In the genomic region with DNA sequence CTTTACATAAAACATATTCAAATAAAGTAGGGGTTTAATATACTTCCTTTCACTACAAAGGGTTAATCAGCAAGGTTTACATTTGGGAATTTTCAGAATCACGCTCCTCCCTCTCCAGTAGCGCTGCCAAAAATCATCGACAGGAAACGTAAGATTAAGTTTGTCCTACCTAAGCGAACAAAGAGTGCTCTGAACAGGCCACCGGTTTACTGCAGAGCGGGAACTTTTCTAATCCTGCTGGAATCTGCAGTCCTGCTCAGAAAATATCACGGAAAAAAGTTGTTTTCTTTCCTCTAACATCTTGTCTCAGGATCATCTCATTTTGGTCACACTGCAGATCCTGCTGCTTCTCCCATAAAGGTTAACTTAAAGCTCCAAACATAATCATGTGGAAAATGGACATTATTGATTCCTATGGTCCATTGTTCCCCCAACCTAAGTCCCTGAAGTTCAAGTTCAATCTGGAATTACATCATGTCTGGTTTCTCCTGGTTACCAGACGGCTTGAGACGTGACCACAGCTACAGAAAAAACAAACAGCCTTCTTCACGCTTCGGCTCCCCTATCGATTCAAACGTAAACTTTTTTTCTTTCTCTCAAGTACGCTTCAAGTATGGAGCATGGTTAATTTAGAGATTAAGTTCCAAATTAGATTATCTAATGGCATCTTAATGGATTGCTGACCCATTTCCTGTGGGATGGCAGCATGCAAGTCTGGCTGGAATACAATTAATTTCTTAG, we compare ENCODE assay signal across 1 cellular context.
TF ChIP-seq lines count a peak whose summit lies in the region.

No MANE protein-coding gene starts in this region.

TF ChIP-seq in SK-N-SH, 30 proteins besides CTCF, POLR2A, EP300 and RAD21 (continued from another document):
- TF ChIP-seq SMC3 (IDR thresholded peaks at IDR 0.05; ENCODE audit: low read depth, low read length) = no peak
- no peak for TF ChIP-seq MEF2A (IDR thresholded peaks at IDR 0.05; ENCODE audit: borderline replicate concordance, low read depth)
- no peak for TF ChIP-seq GABPA (IDR thresholded peaks at IDR 0.05; ENCODE audit: low read depth)
- TF ChIP-seq JUND (IDR thresholded peaks at IDR 0.05) = peak; percentile 12; the same call in 1 of the 2 replicates
- TF ChIP-seq NFIC (IDR thresholded peaks at IDR 0.05; ENCODE audit: borderline replicate concordance) = peak; percentile 66
- no peak for TF ChIP-seq CHD2 (IDR thresholded peaks at IDR 0.05; ENCODE audit: low read length, partially characterized antibody)
- TF ChIP-seq FOSL2 (IDR thresholded peaks at IDR 0.05; ENCODE audit: borderline replicate concordance, low read depth) = 0 out of 2 replicates have a peak, but pooled peaks have one; percentile 3
- peak; percentile 45; the same call in 1 of the 2 replicates for TF ChIP-seq TAF1 (IDR thresholded peaks at IDR 0.05; ENCODE audit: borderline replicate concordance, low read depth, low read length)
- TF ChIP-seq, protein P1, sequence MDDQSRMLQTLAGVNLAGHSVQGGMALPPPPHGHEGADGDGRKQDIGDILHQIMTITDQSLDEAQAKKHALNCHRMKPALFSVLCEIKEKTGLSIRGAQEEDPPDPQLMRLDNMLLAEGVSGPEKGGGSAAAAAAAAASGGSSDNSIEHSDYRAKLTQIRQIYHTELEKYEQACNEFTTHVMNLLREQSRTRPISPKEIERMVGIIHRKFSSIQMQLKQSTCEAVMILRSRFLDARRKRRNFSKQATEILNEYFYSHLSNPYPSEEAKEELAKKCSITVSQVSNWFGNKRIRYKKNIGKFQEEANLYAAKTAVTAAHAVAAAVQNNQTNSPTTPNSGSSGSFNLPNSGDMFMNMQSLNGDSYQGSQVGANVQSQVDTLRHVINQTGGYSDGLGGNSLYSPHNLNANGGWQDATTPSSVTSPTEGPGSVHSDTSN (IDR thresholded peaks at IDR 0.05) = peak; percentile 66
- TF ChIP-seq, protein P2, sequence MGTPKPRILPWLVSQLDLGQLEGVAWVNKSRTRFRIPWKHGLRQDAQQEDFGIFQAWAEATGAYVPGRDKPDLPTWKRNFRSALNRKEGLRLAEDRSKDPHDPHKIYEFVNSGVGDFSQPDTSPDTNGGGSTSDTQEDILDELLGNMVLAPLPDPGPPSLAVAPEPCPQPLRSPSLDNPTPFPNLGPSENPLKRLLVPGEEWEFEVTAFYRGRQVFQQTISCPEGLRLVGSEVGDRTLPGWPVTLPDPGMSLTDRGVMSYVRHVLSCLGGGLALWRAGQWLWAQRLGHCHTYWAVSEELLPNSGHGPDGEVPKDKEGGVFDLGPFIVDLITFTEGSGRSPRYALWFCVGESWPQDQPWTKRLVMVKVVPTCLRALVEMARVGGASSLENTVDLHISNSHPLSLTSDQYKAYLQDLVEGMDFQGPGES (IDR thresholded peaks at IDR 0.05; ENCODE audit: low read depth, low read length) = no peak
- TF ChIP-seq, protein P3, sequence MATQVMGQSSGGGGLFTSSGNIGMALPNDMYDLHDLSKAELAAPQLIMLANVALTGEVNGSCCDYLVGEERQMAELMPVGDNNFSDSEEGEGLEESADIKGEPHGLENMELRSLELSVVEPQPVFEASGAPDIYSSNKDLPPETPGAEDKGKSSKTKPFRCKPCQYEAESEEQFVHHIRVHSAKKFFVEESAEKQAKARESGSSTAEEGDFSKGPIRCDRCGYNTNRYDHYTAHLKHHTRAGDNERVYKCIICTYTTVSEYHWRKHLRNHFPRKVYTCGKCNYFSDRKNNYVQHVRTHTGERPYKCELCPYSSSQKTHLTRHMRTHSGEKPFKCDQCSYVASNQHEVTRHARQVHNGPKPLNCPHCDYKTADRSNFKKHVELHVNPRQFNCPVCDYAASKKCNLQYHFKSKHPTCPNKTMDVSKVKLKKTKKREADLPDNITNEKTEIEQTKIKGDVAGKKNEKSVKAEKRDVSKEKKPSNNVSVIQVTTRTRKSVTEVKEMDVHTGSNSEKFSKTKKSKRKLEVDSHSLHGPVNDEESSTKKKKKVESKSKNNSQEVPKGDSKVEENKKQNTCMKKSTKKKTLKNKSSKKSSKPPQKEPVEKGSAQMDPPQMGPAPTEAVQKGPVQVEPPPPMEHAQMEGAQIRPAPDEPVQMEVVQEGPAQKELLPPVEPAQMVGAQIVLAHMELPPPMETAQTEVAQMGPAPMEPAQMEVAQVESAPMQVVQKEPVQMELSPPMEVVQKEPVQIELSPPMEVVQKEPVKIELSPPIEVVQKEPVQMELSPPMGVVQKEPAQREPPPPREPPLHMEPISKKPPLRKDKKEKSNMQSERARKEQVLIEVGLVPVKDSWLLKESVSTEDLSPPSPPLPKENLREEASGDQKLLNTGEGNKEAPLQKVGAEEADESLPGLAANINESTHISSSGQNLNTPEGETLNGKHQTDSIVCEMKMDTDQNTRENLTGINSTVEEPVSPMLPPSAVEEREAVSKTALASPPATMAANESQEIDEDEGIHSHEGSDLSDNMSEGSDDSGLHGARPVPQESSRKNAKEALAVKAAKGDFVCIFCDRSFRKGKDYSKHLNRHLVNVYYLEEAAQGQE (IDR thresholded peaks at IDR 0.05; ENCODE audit: low read depth, low read length) = no peak
- peak; percentile 87 for TF ChIP-seq RCOR1 (IDR thresholded peaks at IDR 0.05; ENCODE audit: low read length)
TF ChIP-seq in SK-N-SH: peak in this region for 16.
